17 cellular contexts compared by ENCODE assay signal in genomic region chr4:144967161-144967560, GRCh38.
DNase-seq lines count a peak whose midpoint lies in the region; ATAC-seq and TF ChIP-seq lines count a peak whose summit lies in the region.
"Had no signal": no experiment of that assay in that cellular context is flagged by ENCODE, and none has a peak within 500 bp of the region (broad histone marks: within the 10 kb centered on the region; RNA-seq: fewer than 3 reads in every experiment).

No MANE protein-coding gene starts in this region.

- no peak overlapping the region for H3K4me3 ChIP-seq in RWPE2 (ENCODE audit: severe bottlenecking)
- H3K4me3 ChIP-seq: BLaER1 treated with 17β-estradiol and CSF1 and Interleukin-3, amounts not matched to agents 10 nM and 100 nM; lower lobe of right lung had no signal

- TF ChIP-seq CTCF in RWPE2 (IDR thresholded peaks at IDR 0.05; ENCODE audit: poor library complexity, severe bottlenecking), result no peak

- intact Hi-C loops in left cardiac atrium (cut with DNase I), result no loop called here

- H3K4me1 ChIP-seq in RWPE2 (ENCODE audit: insufficient read depth, poor library complexity, severe bottlenecking), result peaks cover 16% of the 10 kb centered on the region
- H3K4me1 ChIP-seq: lower lobe of right lung, parathyroid adenoma had no signal

- DNase-seq in RWPE2 (ENCODE audit: low spot score) (no peak), DMS 273 (lab: John Stamatoyannopoulos, UW; ENCODE audit: unreplicated experiment) (no peak), left cardiac atrium (no peak), GDM1 (lab: John Stamatoyannopoulos, UW) (no peak)
- DNase-seq in activated CD4-positive, alpha-beta T cell treated with anti-CD3 and anti-CD28 coated beads, Interleukin-2, amount 50 U/mL, for 4 hours, result no peak
- DNase-seq: activated CD8-positive, alpha-beta T cell treated with anti-CD3 and anti-CD28 coated beads, Interleukin-2, amount 10 ng/mL, durations not matched to agents 7 days and 5 days; activated naive CD8-positive, alpha-beta T cell treated with anti-CD3 and anti-CD28 coated beads for 36 hours; lower lobe of right lung; NCI-H1417; stimulated activated CD4-positive, alpha-beta T cell treated with anti-CD3 and anti-CD28 coated beads, Interleukin-4, amount 100 ng/mL, for 4 hours; substantia nigra had no signal

- H3K27me3 ChIP-seq in RWPE2 (ENCODE audit: insufficient read depth, poor library complexity, severe bottlenecking), result no peaks in the 10 kb centered on the region
- H3K27me3 ChIP-seq: BLaER1 treated with 17β-estradiol and CSF1 and Interleukin-3, amounts not matched to agents 10 nM and 100 nM had no signal

- ATAC-seq in GM18907 (IDR thresholded peaks at IDR 0.05; ENCODE audit: unreplicated experiment) (peak; percentile 79), GM21619 (IDR thresholded peaks at IDR 0.05; ENCODE audit: unreplicated experiment) (peak; percentile 51), HG03097 (IDR thresholded peaks at IDR 0.05; ENCODE audit: low FRiP score, unreplicated experiment) (peak; percentile 70), RWPE2 (ENCODE audit: low read depth) (peak; percentile 96), left cardiac atrium (no peak)
- ATAC-seq: activated CD8-positive, alpha-beta T cell treated with anti-CD3 and anti-CD28 coated beads, Interleukin-2, amount 10 ng/mL, durations not matched to agents 7 days and 5 days; lower lobe of right lung had no signal

- no peaks in the 10 kb centered on the region for H3K9me3 ChIP-seq in RWPE2 (ENCODE audit: severe bottlenecking)
- H3K9me3 ChIP-seq: BLaER1 treated with 17β-estradiol and CSF1 and Interleukin-3, amounts not matched to agents 10 nM and 100 nM; lower lobe of right lung had no signal

- peak overlapping the region; percentile 24 for H3K27ac ChIP-seq in RWPE2 (ENCODE audit: poor library complexity, severe bottlenecking)
- H3K27ac ChIP-seq: BLaER1 treated with 17β-estradiol and CSF1 and Interleukin-3, amounts not matched to agents 10 nM and 100 nM; HL-60; lower lobe of right lung; parathyroid adenoma had no signal

- H3K36me3 ChIP-seq in RWPE2 (ENCODE audit: low read depth), result no peaks in the 10 kb centered on the region
- H3K36me3 ChIP-seq: BLaER1 treated with 17β-estradiol and CSF1 and Interleukin-3, amounts not matched to agents 10 nM and 100 nM; lower lobe of right lung had no signal

Comparison
In these comparisons a context has a peak if more than half of its experiments do, and no peak if none do; other contexts are left out.
1. ATAC-seq: peak in GM18907 (single experiment), GM21619 (single experiment), HG03097 (single experiment) and RWPE2 (single experiment); none in left cardiac atrium (0 of 2).